1 cellular context compared by ENCODE assay signal in genomic region chr9:134595014-134595413, GRCh38.
TF ChIP-seq lines count a peak whose summit lies in the region.

No MANE protein-coding gene starts in this region.

TF ChIP-seq in HepG2, 621 proteins besides CTCF, POLR2A, EP300 and RAD21:
- TF ChIP-seq MAF1 (CRISPR knock-in tag; IDR thresholded peaks at IDR 0.05; ENCODE audit: borderline replicate concordance) (no peak), ZNF772 (CRISPR knock-in tag; IDR thresholded peaks at IDR 0.05) (no peak)
TF ChIP-seq in HepG2: peak in this region for 0.
